Comparison of ENCODE assay signal across 21 cellular contexts in the genomic region with DNA sequence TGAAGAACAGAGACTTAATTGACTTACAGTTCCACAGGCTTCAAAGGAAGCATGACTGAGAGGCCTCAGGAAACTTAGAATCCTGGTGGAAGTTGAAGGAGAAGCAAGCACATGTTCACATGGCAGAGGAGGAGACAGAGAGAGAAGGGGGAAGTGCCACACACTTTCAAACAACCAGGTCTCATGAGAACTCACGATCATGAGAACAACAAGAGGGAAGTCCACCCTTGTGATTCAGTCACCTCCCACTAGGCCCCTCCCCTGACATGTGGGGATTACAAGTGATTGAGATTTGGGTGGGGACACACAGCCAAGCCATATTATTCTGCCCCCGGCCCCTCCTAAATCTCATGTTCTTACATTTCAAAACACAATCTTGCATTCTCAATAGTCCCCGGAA. TPM values are rescaled to one million over a fixed set of nuclear protein-coding genes. Genes with fewer than 3 reads are reported as not detected.
DNase-seq lines count a peak whose midpoint lies in the region; ATAC-seq, FAIRE-seq and TF ChIP-seq lines count a peak whose summit lies in the region.
"Had no signal": no experiment of that assay in that cellular context is flagged by ENCODE, and none has a peak within 500 bp of the region (broad histone marks: within the 10 kb centered on the region; RNA-seq: fewer than 3 reads in every experiment).

No MANE protein-coding gene starts in this region.

- H3K4me3 ChIP-seq in HL-60 (replicated peaks; ENCODE audit: insufficient read depth, low read length) (no peak overlapping the region), GM12878 (no peak overlapping the region), neutrophil (ENCODE audit: low read depth in 1 of 2, low read length in 1 of 2) (no peak overlapping the region)

- H3K4me2 ChIP-seq in GM12878 (ENCODE audit: control insufficient read depth, insufficient read depth): no peak overlapping the region

- H3K4me1 ChIP-seq in GM12878 (ENCODE audit: control insufficient read depth, insufficient read depth, low read length) (peaks cover 2% of the 10 kb centered on the region; the same call in 1 of the 2 replicates), neutrophil (ENCODE audit: control insufficient read depth in 1 of 2, insufficient read depth in 1 of 2, low read depth in 1 of 2, low read length in 1 of 2) (peaks cover 5 to 21% of the 10 kb centered on the region in 2 experiments)
- H3K4me1 ChIP-seq: BE2C, Caco-2 had no signal

- no peak for TF ChIP-seq RAD21 in GM12878 (IDR thresholded peaks at IDR 0.05; ENCODE audit: insufficient read depth, low read depth, low read length)

- H3K27ac ChIP-seq in HL-60 (replicated peaks) (no peak overlapping the region), GM12878 (ENCODE audit: control insufficient read depth, insufficient read depth) (no peak overlapping the region), neutrophil (peak overlapping the region; percentile 69)

- H3K9ac ChIP-seq in GM12878 (ENCODE audit: control insufficient read depth, insufficient read depth, low read length): no peak overlapping the region

- CTCF ChIA-PET in GM12878 (lab: Yijun Ruan, JAX): no interaction called here

- no TSS peak for BruUV-seq in GM12878 (replicated peaks; lab: Mats Ljungman, UMichigan)

- POLR2A ChIA-PET in GM12878 (lab: Charles Lee): no interaction called here

- WGBS in GM12878 (ENCODE audit: insufficient coverage, insufficient replicate concordance, low lambda C conversion rate, missing lambda C conversion rate): 83% methylated on average over 3 of the region's 3 CpGs

- no peak for TF ChIP-seq POLR2A in GM12878 (IDR thresholded peaks at IDR 0.05; ENCODE audit: low read depth, low read length)

- TF ChIP-seq EP300 in GM12878 (IDR thresholded peaks at IDR 0.05; ENCODE audit: borderline replicate concordance in 1 of 2, control insufficient read depth in 1 of 2, low read depth in 2 of 2, low read length in 2 of 2): no peak

- RAD21 ChIA-PET in GM12878 (lab: Charles Lee; ENCODE audit: unreplicated experiment): no interaction called here

- DNase-seq in CD1c-positive myeloid dendritic cell (ENCODE audit: extremely low spot score): peak; percentile 51
- DNase-seq in HL-60 (ENCODE audit: low read depth in 1 of 2, low spot score in 1 of 2): peak; percentile 25 to 27
- DNase-seq in GM12878 (ENCODE audit: low read depth, low spot score): no peak
- no peak for DNase-seq in hippocampal formation (lab: John Stamatoyannopoulos, UW)
- DNase-seq in cardiac septum (ENCODE audit: low spot score): no peak
- DNase-seq: BE2C; Caco-2; CD4-positive, alpha-beta memory T cell; DMS 273 treated with DMSO at 0.1 percent for 48 hours; DMS79 treated with DMSO at 0.1 percent for 48 hours; H7; Kasumi-1; NCI-H1105 treated with DMSO at 0.1 percent for 48 hours; NCI-H2029 treated with DMSO at 0.1 percent for 48 hours; NCI-H226; NCI-H510A treated with DMSO at 0.1 percent for 48 hours; NCI-H774; NK-92 treated with Interleukin-12 subunit alpha and Interleukin-12 subunit beta, amount 100 ng/mL, for 24 hours; Right ventricle myocardium superior had no signal

- no peak overlapping the region for H2AFZ ChIP-seq in GM12878 (ENCODE audit: control insufficient read depth, low read depth, low read length)

- no peaks in the 10 kb centered on the region for H3K27me3 ChIP-seq in HL-60 (ENCODE audit: insufficient read depth, poor library complexity, severe bottlenecking)
- no peaks in the 10 kb centered on the region for H3K27me3 ChIP-seq in GM12878 (replicated peaks in 1 of 2; ENCODE audit: control insufficient read depth in 2 of 2, insufficient read depth in 2 of 2, low read length in 1 of 2)
- no peaks in the 10 kb centered on the region for H3K27me3 ChIP-seq in neutrophil

- in situ Hi-C loops in GM12878 (cut with MboI): no loop called here

- H3K36me3 ChIP-seq in GM12878 (ENCODE audit: control insufficient read depth in 2 of 2, insufficient read depth in 2 of 2, low read length in 1 of 2) (peaks cover 12 to 26% of the 10 kb centered on the region in 2 experiments), neutrophil (peaks cover 10% of the 10 kb centered on the region)
- H3K36me3 ChIP-seq: BE2C had no signal

- H3K9me3 ChIP-seq in GM12878 (replicated peaks; ENCODE audit: control insufficient read depth, insufficient read depth, low read length) (peaks cover 47% of the 10 kb centered on the region), neutrophil (no peaks in the 10 kb centered on the region)
- H3K9me3 ChIP-seq: BE2C had no signal

- ATAC-seq in GM12878 (peak; percentile 2; the same call in 1 of the 3 replicates), HG02571 (IDR thresholded peaks at IDR 0.05; ENCODE audit: unreplicated experiment) (no peak)

- TF ChIP-seq CTCF in HL-60 (IDR thresholded peaks at IDR 0.05; ENCODE audit: insufficient read depth, low read length) (no peak), GM12878 (IDR thresholded peaks at IDR 0.05 in 2 of 3, conservative IDR thresholded peaks at IDR 0.05 in 1 of 3; ENCODE audit: control insufficient read depth in 2 of 3, extremely low read depth in 1 of 3, insufficient read depth in 1 of 3, low read depth in 3 of 3, low read length in 3 of 3) (no peak), neutrophil (IDR thresholded peaks at IDR 0.05) (no peak)

- no peak for FAIRE-seq in GM12878 (lab: Jason Lieb, UNC)

- SMC1A ChIA-PET in GM12878 (lab: Charles Lee; ENCODE audit: uncharacterized antibody, unreplicated experiment): interaction anchor here (1.2 kb wide), 1 partner anchor 24 kb away, joined by 3 read pairs; no protein-coding TSS in a partner anchor

- intact Hi-C loops in GM12878 (cut with micrococcal nuclease; ENCODE audit: unreplicated experiment) (no loop called here), cardiac septum (cut with DNase I) (no loop called here)

- H4K20me1 ChIP-seq in GM12878 (ENCODE audit: control insufficient read depth, insufficient read depth): no peaks in the 10 kb centered on the region; the same call in 1 of the 2 replicates

- H3K79me2 ChIP-seq in GM12878 (ENCODE audit: control insufficient read depth, insufficient read depth, low read length): peaks cover 100% of the 10 kb centered on the region

TF ChIP-seq in GM12878, 131 proteins besides CTCF, POLR2A, EP300 and RAD21:
- TF ChIP-seq POLR2AphosphoS5 (IDR thresholded peaks at IDR 0.05; ENCODE audit: low read length) (0 out of 2 replicates have a peak, but pooled peaks have one; percentile 39), SPI1 (IDR thresholded peaks at IDR 0.05; ENCODE audit: borderline replicate concordance, insufficient read depth, low read depth, low read length) (peak; percentile 66; the same call in 1 of the 2 replicates)
- TF ChIP-seq, protein P1, sequence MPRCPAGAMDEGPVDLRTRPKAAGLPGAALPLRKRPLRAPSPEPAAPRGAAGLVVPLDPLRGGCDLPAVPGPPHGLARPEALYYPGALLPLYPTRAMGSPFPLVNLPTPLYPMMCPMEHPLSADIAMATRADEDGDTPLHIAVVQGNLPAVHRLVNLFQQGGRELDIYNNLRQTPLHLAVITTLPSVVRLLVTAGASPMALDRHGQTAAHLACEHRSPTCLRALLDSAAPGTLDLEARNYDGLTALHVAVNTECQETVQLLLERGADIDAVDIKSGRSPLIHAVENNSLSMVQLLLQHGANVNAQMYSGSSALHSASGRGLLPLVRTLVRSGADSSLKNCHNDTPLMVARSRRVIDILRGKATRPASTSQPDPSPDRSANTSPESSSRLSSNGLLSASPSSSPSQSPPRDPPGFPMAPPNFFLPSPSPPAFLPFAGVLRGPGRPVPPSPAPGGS (IDR thresholded peaks at IDR 0.05; ENCODE audit: borderline replicate concordance, insufficient read depth, low read depth, low read length, poor library complexity, severe bottlenecking): no peak

RNA-seq across cellular contexts. Expression of a gene that starts 19.5 kb away (rescaled TPM):
- 658 and 663 TPM in 2 replicates for total RNA-seq in GM12878 (2013; cell fraction: nucleolus; rRNA removed)
- total RNA-seq in GM12878 (2014; rRNA removed): 79.9 and 108 TPM in 2 replicates
- total RNA-seq in GM12878 (2014; rRNA removed; fragmentation: Illumina TruSeq; extraction: Trizol): 104 and 114 TPM in 2 replicates
- total RNA-seq in GM12878 (2021): 124 and 134 TPM in 2 replicates
- polyA plus RNA-seq in GM12878 (2011; ENCODE audit: low read depth): 38.5 TPM
- 141 and 181 TPM in 2 replicates for polyA plus RNA-seq in GM12878 (2011; rRNA removed)
- 63.4 and 85.5 TPM in 2 replicates for polyA plus RNA-seq in GM12878 (2011; cell fraction: cytosol; rRNA removed)
- 55.0 and 75.3 TPM in 2 replicates for polyA plus RNA-seq in GM12878 (2011; cell fraction: nucleus; rRNA removed)
- 41.4 and 59.0 TPM in 2 replicates for polyA plus RNA-seq in GM12878 (2012)
- 83.7 and 104 TPM in 2 replicates for polyA plus RNA-seq in GM12878 (2014; fragmentation: Illumina TruSeq; extraction: Trizol)
- polyA plus RNA-seq in GM12878 (2014; fragmentation: Nextera tagmentation; extraction: Ambion mirVana): 100 to 1,000 TPM in 1 of 2 experiments, 10 to 100 TPM in 1; 89.0 to 119 TPM
- polyA plus RNA-seq in GM12878 (2014; rRNA removed): 37.2 and 49.7 TPM in 2 replicates
- 100 to 1,000 TPM; 114 to 123 TPM for polyA plus RNA-seq in GM12878 (2016; fragmentation: Nextera tagmentation; extraction: Ambion mirVana)
- 252 and 261 TPM in 2 replicates for polyA minus RNA-seq in GM12878 (2011; rRNA and poly(A)+ RNA removed)
- 80.9 and 85.6 TPM in 2 replicates for polyA minus RNA-seq in GM12878 (2011; cell fraction: cytosol; rRNA and poly(A)+ RNA removed)
- 189 and 197 TPM in 2 replicates for polyA minus RNA-seq in GM12878 (2011; cell fraction: nucleus; rRNA and poly(A)+ RNA removed)
- total RNA-seq in cardiac septum: 68.5 TPM

Comparison
In these comparisons a context has a peak if more than half of its experiments do, and no peak if none do; other contexts are left out.
1. DNase-seq: peak in CD1c-positive myeloid dendritic cell (single experiment) and HL-60 (2 of 2); none in GM12878 (single experiment), hippocampal formation (0 of 2) and cardiac septum (single experiment).